In the genomic region with DNA sequence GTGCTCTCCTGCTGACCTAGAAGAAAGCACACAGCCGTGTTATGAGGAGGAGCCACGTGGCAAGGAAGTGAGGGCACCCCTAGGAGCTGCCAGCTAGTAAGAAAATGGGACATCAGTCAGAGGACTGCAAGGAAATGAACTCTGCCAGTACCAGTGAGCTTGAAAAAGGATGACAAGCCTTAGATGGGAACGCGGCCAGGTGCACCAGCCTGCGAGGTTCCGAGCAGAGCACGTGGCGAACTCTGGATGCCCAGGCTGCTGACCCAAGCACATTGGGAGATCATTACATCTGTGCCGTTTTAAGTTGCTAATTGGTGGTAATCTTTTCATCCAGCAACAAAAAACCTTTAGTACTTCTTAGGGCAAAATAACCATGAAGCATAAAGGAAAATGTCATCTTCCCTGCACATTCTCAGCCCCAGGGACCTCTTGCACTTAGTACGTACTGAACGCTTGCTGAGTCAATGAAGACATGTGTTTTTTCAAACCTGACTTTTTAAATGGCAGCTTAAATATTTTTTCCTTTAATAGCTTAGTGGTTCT, we compare ENCODE assay signal across 8 cellular contexts.
DNase-seq lines count a peak whose midpoint lies in the region; ATAC-seq and TF ChIP-seq lines count a peak whose summit lies in the region.

No MANE protein-coding gene starts in this region.

- intact Hi-C loops in CD14-positive monocyte (cut with micrococcal nuclease) = loop anchor here in 1 of 2 donors (1.0 to 5.0 kb wide), 3 partner anchors 15 to 40 kb away; no protein-coding TSS in a partner anchor

- H3K27me3 Mint-ChIP-seq in CD14-positive monocyte (ENCODE audit: low read depth in 3 of 3) (no peaks in the 10 kb centered on the region), endothelial cell (ENCODE audit: unreplicated experiment) (peaks cover 19% of the 10 kb centered on the region)

- DNase-seq in CD14-positive monocyte (ENCODE audit: low spot score) (no peak), H4 (ENCODE audit: low spot score) (peak; percentile 96), RKO (ENCODE audit: low spot score) (peak; percentile 23), endothelial cell (ENCODE audit: low spot score) (no peak), omental fat pad (ENCODE audit: low spot score) (no peak), GM13976 (ENCODE audit: low spot score) (no peak), MV-4-11 (lab: John Stamatoyannopoulos, UW) (no peak), ecto neural progenitor cell (ENCODE audit: low spot score) (no peak)

- H3K4me3 Mint-ChIP-seq in CD14-positive monocyte = peak overlapping the region; percentile 48 to 82
- H3K4me3 Mint-ChIP-seq in endothelial cell (ENCODE audit: unreplicated experiment) = no peak overlapping the region

- ATAC-seq in omental fat pad (ENCODE audit: low FRiP score) = peak; percentile 41

- H3K36me3 Mint-ChIP-seq in CD14-positive monocyte (peaks cover 44 to 64% of the 10 kb centered on the region in 2 donors), endothelial cell (ENCODE audit: low read depth, unreplicated experiment) (peaks cover 41% of the 10 kb centered on the region)

- H3K9me3 Mint-ChIP-seq in CD14-positive monocyte (peaks cover 2 to 13% (median 3%) of the 10 kb centered on the region in 7 donors), endothelial cell (ENCODE audit: unreplicated experiment) (no peaks in the 10 kb centered on the region)

- H3K4me1 Mint-ChIP-seq in CD14-positive monocyte (peaks cover 59% of the 10 kb centered on the region), endothelial cell (ENCODE audit: unreplicated experiment) (peaks cover 34% of the 10 kb centered on the region)

- TF ChIP-seq CTCF in CD14-positive monocyte (IDR thresholded peaks at IDR 0.05) (no peak), endothelial cell (IDR thresholded peaks at IDR 0.05; ENCODE audit: unreplicated experiment) (no peak), omental fat pad (IDR thresholded peaks at IDR 0.05) (no peak), GM13976 (IDR thresholded peaks at IDR 0.05; ENCODE audit: borderline replicate concordance, control extremely low read depth, extremely low read depth, insufficient read depth, missing control alignments) (no peak)

- peak overlapping the region; percentile 97 to 99 (median 99) for H3K27ac Mint-ChIP-seq in CD14-positive monocyte
- peak overlapping the region; percentile 13 for H3K27ac Mint-ChIP-seq in endothelial cell (ENCODE audit: unreplicated experiment)

- in situ Hi-C loops in GM13976 (cut with MboI; ENCODE audit: low sequenced_read_pairs, unreplicated experiment) = no loop called here

Comparison
In these comparisons a context has a peak if more than half of its experiments do, and no peak if none do; other contexts are left out.
1. DNase-seq: peak in H4 (single experiment) and RKO (single experiment); none in CD14-positive monocyte (single experiment), endothelial cell (single experiment), omental fat pad (single experiment), GM13976 (single experiment), MV-4-11 (single experiment) and ecto neural progenitor cell (single experiment).